Comparison of ENCODE assay signal across 16 cellular contexts in genomic region chr5:173670130-173670591, GRCh38. TPM values are rescaled to one million over a fixed set of nuclear protein-coding genes. Genes with fewer than 3 reads are reported as not detected.
DNase-seq lines count a peak whose midpoint lies in the region; ATAC-seq and TF ChIP-seq lines count a peak whose summit lies in the region.
"Had no signal": no experiment of that assay in that cellular context is flagged by ENCODE, and none has a peak within 500 bp of the region (broad histone marks: within the 10 kb centered on the region; RNA-seq: fewer than 3 reads in every experiment).

No MANE protein-coding gene starts in this region.

- H3K9me3 Mint-ChIP-seq in chondrocyte (ENCODE audit: low read depth) = peaks cover 8% of the 10 kb centered on the region

- DNase-seq in chondrocyte (ENCODE audit: low spot score) (no peak), right lobe of liver (no peak), tibial nerve (ENCODE audit: low spot score in 2 of 2) (no peak), foreskin keratinocyte (no peak), NCI-H1436 treated with DMSO at 0.1 percent for 48 hours (lab: John Stamatoyannopoulos, UW) (no peak)
- DNase-seq: activated CD8-positive, alpha-beta T cell treated with anti-CD3 and anti-CD28 coated beads, Interleukin-2, amount 10 ng/mL, durations not matched to agents 7 days and 5 days; Kasumi-1; lower lobe of right lung; NCI-H345; small intestine; stimulated activated CD8-positive, alpha-beta memory T cell treated with anti-CD3 and anti-CD28 coated beads, Interleukin-4, amount 100 ng/mL, for 48 hours had no signal

- H3K4me3 ChIP-seq in HUES6 (ENCODE audit: low read depth, low read length) = no peak overlapping the region
- no peak overlapping the region for H3K4me3 ChIP-seq in right lobe of liver
- no peak overlapping the region for H3K4me3 ChIP-seq in tibial nerve
- H3K4me3 ChIP-seq: lower lobe of right lung, SJSA1 had no signal

- no peak overlapping the region for H3K4me3 Mint-ChIP-seq in chondrocyte (ENCODE audit: unreplicated experiment)
- H3K4me3 Mint-ChIP-seq: activated CD8-positive, alpha-beta T cell treated with anti-CD3 and anti-CD28 coated beads, Interleukin-2, amount 10 ng/mL, durations not matched to agents 7 days and 5 days; activated naive CD8-positive, alpha-beta T cell had no signal

- H3K36me3 Mint-ChIP-seq in chondrocyte (ENCODE audit: low read depth) = no peaks in the 10 kb centered on the region
- H3K36me3 Mint-ChIP-seq: activated naive CD8-positive, alpha-beta T cell had no signal

- TF ChIP-seq EP300 in tibial nerve (IDR thresholded peaks at IDR 0.05) = no peak

- H3K36me3 ChIP-seq in HUES6 (ENCODE audit: control insufficient read depth, insufficient read depth, low read length) = no peaks in the 10 kb centered on the region
- no peaks in the 10 kb centered on the region for H3K36me3 ChIP-seq in right lobe of liver
- no peaks in the 10 kb centered on the region for H3K36me3 ChIP-seq in tibial nerve
- H3K36me3 ChIP-seq: lower lobe of right lung, SJSA1 had no signal

- H3K27me3 Mint-ChIP-seq in chondrocyte (ENCODE audit: low read depth) = no peaks in the 10 kb centered on the region

- H3K27ac ChIP-seq in HUES6 (ENCODE audit: low read depth, low read length) = peak overlapping the region; percentile 75
- H3K27ac ChIP-seq in right lobe of liver = peak overlapping the region in 2 of 3 donors; percentile 4 to 67
- peak overlapping the region; percentile 32 to 82 (median 62) for H3K27ac ChIP-seq in tibial nerve
- no peak overlapping the region for H3K27ac ChIP-seq in foreskin keratinocyte
- H3K27ac ChIP-seq: epithelial cell of prostate, SJSA1 had no signal

- WGBS in right lobe of liver (ENCODE audit: insufficient coverage, low coverage, low lambda C conversion rate, missing lambda C conversion rate) = 43% methylated on average over 2 of the region's 3 CpGs
- WGBS in tibial nerve, 2 donors = 34 to 39% methylated on average over 3 of the region's 3 CpGs

- ATAC-seq in right lobe of liver = peak in 2 of 4 donors; percentile 3 to 8
- ATAC-seq in foreskin keratinocyte = no peak
- no peak for ATAC-seq in HG03342 (IDR thresholded peaks at IDR 0.05; ENCODE audit: unreplicated experiment)
- ATAC-seq: activated CD8-positive, alpha-beta T cell treated with anti-CD3 and anti-CD28 coated beads, Interleukin-2, amount 10 ng/mL, durations not matched to agents 7 days and 5 days had no signal

- intact Hi-C loops in right lobe of liver (cut with DNase I) = no loop called here

- peaks cover 12% of the 10 kb centered on the region for H3K4me1 Mint-ChIP-seq in chondrocyte (ENCODE audit: low read depth)

- TF ChIP-seq CTCF in chondrocyte (IDR thresholded peaks at IDR 0.05) (no peak), right lobe of liver (IDR thresholded peaks at IDR 0.05) (no peak), tibial nerve (IDR thresholded peaks at IDR 0.05) (no peak), foreskin keratinocyte (conservative IDR thresholded peaks at IDR 0.05) (no peak)

- H3K27ac Mint-ChIP-seq in chondrocyte (ENCODE audit: unreplicated experiment) = peak overlapping the region; percentile 23
- H3K27ac Mint-ChIP-seq: activated CD8-positive, alpha-beta T cell treated with anti-CD3 and anti-CD28 coated beads, Interleukin-2, amount 10 ng/mL, durations not matched to agents 7 days and 5 days; activated naive CD8-positive, alpha-beta T cell had no signal

- H3K9ac ChIP-seq in HUES6 (ENCODE audit: low read length) = peak overlapping the region; percentile 27

- peaks cover 34% of the 10 kb centered on the region for H3K4me1 ChIP-seq in HUES6 (ENCODE audit: control insufficient read depth, insufficient read depth, low read length)
- H3K4me1 ChIP-seq in right lobe of liver = peaks cover 0 to 33% (median 9%) of the 10 kb centered on the region in 4 donors
- H3K4me1 ChIP-seq in tibial nerve = peaks cover 0 to 19% (median 4%) of the 10 kb centered on the region in 4 donors
- H3K4me1 ChIP-seq in foreskin keratinocyte = no peaks in the 10 kb centered on the region
- H3K4me1 ChIP-seq: SJSA1 had no signal

- H3K9me3 ChIP-seq in HUES6 (ENCODE audit: control insufficient read depth, insufficient read depth, low read depth, low read length) (peaks cover 36% of the 10 kb centered on the region), right lobe of liver (no peaks in the 10 kb centered on the region), tibial nerve (peaks cover 0 to 11% (median 0%) of the 10 kb centered on the region in 4 donors)
- H3K9me3 ChIP-seq: lower lobe of right lung, SJSA1 had no signal

- H3K27me3 ChIP-seq in HUES6 (ENCODE audit: control insufficient read depth, insufficient read depth, low read length) = no peaks in the 10 kb centered on the region
- H3K27me3 ChIP-seq in right lobe of liver = no peaks in the 10 kb centered on the region
- peaks cover 0 to 5% of the 10 kb centered on the region in 2 donors for H3K27me3 ChIP-seq in tibial nerve
- peaks cover 13% of the 10 kb centered on the region for H3K27me3 ChIP-seq in foreskin keratinocyte

- no peak for TF ChIP-seq POLR2A in right lobe of liver (IDR thresholded peaks at IDR 0.05)
- no peak for TF ChIP-seq POLR2A in tibial nerve (IDR thresholded peaks at IDR 0.05)

RNA-seq across cellular contexts. Expression of gene BOD1, which starts 53.7 kb away (rescaled TPM):
- total RNA-seq in chondrocyte = 62.0 to 71.6 TPM (median 70.9 TPM) in 3 replicates
- total RNA-seq in right lobe of liver = 10 to 100 TPM; 15.3 to 24.3 (median 19.2) TPM
- total RNA-seq in tibial nerve = 10 to 100 TPM; 37.3 to 55.1 (median 44.7) TPM
- 58.5 and 67.2 TPM in 2 replicates for total RNA-seq in foreskin keratinocyte
- 51.8 and 61.2 TPM in 2 replicates for polyA plus RNA-seq in foreskin keratinocyte
